1 cellular context compared by ENCODE assay signal in genomic region chr4:6064383-6064782, GRCh38.
TF ChIP-seq lines count a peak whose summit lies in the region.

No MANE protein-coding gene starts in this region.

TF ChIP-seq in K562, 482 proteins besides CTCF, POLR2A, EP300 and RAD21 (continued from another document):
- TF ChIP-seq RERE (CRISPR knock-in tag; IDR thresholded peaks at IDR 0.05; ENCODE audit: borderline replicate concordance) (no peak), SP1 (CRISPR knock-in tag; IDR thresholded peaks at IDR 0.05) (no peak), U2AF1 (optimal IDR thresholded peaks at IDR 0.05; ENCODE audit: low read depth, low read length) (no peak), ZNF143 (CRISPR knock-in tag; IDR thresholded peaks at IDR 0.05) (no peak), KLF6 (CRISPR knock-in tag; IDR thresholded peaks at IDR 0.05; ENCODE audit: borderline replicate concordance) (no peak), C11orf30 (IDR thresholded peaks at IDR 0.05; ENCODE audit: low read depth) (peak; percentile 40; the same call in 1 of the 2 replicates), FOXP1 (CRISPR knock-in tag; IDR thresholded peaks at IDR 0.05) (no peak), RCOR1 (IDR thresholded peaks at IDR 0.05; ENCODE audit: borderline replicate concordance in 1 of 2, low read depth in 2 of 2, low read length in 2 of 2) (peak in 1 of 2 experiments; percentile 46; a peak in 1 of 4 replicates), SRF (CRISPR knock-in tag; IDR thresholded peaks at IDR 0.05) (no peak)
- TF ChIP-seq, protein P1, sequence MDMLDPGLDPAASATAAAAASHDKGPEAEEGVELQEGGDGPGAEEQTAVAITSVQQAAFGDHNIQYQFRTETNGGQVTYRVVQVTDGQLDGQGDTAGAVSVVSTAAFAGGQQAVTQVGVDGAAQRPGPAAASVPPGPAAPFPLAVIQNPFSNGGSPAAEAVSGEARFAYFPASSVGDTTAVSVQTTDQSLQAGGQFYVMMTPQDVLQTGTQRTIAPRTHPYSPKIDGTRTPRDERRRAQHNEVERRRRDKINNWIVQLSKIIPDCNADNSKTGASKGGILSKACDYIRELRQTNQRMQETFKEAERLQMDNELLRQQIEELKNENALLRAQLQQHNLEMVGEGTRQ (CRISPR knock-in tag; IDR thresholded peaks at IDR 0.05): no peak
